In the genomic region with DNA sequence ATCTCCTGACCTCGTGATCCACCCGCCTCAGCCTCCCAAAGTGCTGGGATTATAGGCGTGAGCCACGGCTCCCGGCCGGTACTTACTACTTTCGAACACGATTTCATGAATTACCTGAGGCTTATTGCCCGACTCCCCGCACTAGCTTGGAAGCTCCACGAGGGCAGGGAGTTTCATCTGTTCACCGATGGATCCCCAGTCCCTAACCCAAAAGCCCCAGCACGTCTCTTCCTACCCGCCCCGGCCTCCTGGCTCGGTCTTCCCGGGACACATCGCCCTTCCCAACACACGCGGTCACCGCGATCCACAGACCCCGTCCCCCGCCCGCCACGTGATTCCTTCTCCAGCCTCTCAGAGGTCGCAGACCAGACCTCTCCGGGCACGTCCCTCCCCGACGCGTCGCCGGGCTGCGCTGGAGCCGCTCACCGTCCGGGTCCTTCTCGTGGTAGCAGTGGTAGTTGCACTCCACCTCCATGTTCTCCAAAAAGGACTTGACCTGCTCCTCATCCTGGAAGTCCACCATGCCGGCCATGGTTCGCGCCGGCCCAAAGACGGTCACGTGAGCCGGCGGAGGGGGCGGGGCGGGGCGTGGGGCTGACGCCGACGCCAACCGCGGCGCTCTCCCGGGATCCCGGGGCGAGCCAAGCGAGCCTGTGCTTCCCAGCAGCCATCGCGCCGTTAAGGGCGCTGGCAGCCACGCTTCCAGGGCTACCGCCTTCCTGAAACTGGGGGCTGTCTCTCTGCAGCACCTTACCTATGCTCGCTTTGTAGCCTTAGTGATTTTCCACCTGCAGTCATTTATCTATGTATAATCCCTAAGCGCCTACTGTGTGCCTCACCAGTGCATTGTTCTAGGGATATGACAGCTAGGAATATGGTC, we compare ENCODE assay signal across 1 cellular context.
TF ChIP-seq lines count a peak whose summit lies in the region.

A gene (minus strand): TSS at position 553 of the 880 bp plus-strand sequence. CDS start 21 bp downstream, at position 532.

TF ChIP-seq in HCT116, 20 proteins besides CTCF, POLR2A, EP300 and RAD21:
- TF ChIP-seq ZFX (IDR thresholded peaks at IDR 0.05) (0 out of 2 replicates have a peak, but pooled peaks have one; percentile 26), SP1 (IDR thresholded peaks at IDR 0.05; ENCODE audit: low read depth) (no peak; the same call in 1 of the 2 replicates), SRF (IDR thresholded peaks at IDR 0.05; ENCODE audit: low read depth) (no peak), JUND (IDR thresholded peaks at IDR 0.05) (no peak), CBX3 (IDR thresholded peaks at IDR 0.05; ENCODE audit: low read depth) (peak; percentile 73; the same call in 1 of the 2 replicates), FOSL1 (IDR thresholded peaks at IDR 0.05; ENCODE audit: low read depth) (no peak), YY1 (IDR thresholded peaks at IDR 0.05; ENCODE audit: extremely low read depth, insufficient replicate concordance, low read depth, low read length) (peak; percentile 87), SIN3A (IDR thresholded peaks at IDR 0.05; ENCODE audit: low read depth) (peak; percentile 48; the same call in 1 of the 2 replicates), ELF1 (IDR thresholded peaks at IDR 0.05; ENCODE audit: borderline replicate concordance, low read depth) (no peak; the same call in 1 of the 2 replicates), EZH2 (IDR thresholded peaks at IDR 0.05) (no peak), CEBPB (IDR thresholded peaks at IDR 0.05; ENCODE audit: low read depth) (no peak), EGR1 (IDR thresholded peaks at IDR 0.05; ENCODE audit: low read depth) (peak; percentile 60), EZH2phosphoT487 (IDR thresholded peaks at IDR 0.05; ENCODE audit: borderline replicate concordance) (no peak), ZNF274 (IDR thresholded peaks at IDR 0.05; ENCODE audit: low read depth, low read length) (no peak), POLR2AphosphoS5 (IDR thresholded peaks at IDR 0.05; ENCODE audit: low read depth, low read length) (peak; percentile 89), TCF7L2 (IDR thresholded peaks at IDR 0.05; ENCODE audit: borderline replicate concordance, extremely low read depth, insufficient read depth, insufficient read length) (no peak)
- TF ChIP-seq, protein P1, sequence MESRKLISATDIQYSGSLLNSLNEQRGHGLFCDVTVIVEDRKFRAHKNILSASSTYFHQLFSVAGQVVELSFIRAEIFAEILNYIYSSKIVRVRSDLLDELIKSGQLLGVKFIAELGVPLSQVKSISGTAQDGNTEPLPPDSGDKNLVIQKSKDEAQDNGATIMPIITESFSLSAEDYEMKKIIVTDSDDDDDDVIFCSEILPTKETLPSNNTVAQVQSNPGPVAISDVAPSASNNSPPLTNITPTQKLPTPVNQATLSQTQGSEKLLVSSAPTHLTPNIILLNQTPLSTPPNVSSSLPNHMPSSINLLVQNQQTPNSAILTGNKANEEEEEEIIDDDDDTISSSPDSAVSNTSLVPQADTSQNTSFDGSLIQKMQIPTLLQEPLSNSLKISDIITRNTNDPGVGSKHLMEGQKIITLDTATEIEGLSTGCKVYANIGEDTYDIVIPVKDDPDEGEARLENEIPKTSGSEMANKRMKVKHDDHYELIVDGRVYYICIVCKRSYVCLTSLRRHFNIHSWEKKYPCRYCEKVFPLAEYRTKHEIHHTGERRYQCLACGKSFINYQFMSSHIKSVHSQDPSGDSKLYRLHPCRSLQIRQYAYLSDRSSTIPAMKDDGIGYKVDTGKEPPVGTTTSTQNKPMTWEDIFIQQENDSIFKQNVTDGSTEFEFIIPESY (IDR thresholded peaks at IDR 0.05; ENCODE audit: extremely low read depth, insufficient replicate concordance, low read length) = no peak
- TF ChIP-seq, protein P2, sequence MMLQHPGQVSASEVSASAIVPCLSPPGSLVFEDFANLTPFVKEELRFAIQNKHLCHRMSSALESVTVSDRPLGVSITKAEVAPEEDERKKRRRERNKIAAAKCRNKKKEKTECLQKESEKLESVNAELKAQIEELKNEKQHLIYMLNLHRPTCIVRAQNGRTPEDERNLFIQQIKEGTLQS (IDR thresholded peaks at IDR 0.05) = no peak
- TF ChIP-seq, protein P3, sequence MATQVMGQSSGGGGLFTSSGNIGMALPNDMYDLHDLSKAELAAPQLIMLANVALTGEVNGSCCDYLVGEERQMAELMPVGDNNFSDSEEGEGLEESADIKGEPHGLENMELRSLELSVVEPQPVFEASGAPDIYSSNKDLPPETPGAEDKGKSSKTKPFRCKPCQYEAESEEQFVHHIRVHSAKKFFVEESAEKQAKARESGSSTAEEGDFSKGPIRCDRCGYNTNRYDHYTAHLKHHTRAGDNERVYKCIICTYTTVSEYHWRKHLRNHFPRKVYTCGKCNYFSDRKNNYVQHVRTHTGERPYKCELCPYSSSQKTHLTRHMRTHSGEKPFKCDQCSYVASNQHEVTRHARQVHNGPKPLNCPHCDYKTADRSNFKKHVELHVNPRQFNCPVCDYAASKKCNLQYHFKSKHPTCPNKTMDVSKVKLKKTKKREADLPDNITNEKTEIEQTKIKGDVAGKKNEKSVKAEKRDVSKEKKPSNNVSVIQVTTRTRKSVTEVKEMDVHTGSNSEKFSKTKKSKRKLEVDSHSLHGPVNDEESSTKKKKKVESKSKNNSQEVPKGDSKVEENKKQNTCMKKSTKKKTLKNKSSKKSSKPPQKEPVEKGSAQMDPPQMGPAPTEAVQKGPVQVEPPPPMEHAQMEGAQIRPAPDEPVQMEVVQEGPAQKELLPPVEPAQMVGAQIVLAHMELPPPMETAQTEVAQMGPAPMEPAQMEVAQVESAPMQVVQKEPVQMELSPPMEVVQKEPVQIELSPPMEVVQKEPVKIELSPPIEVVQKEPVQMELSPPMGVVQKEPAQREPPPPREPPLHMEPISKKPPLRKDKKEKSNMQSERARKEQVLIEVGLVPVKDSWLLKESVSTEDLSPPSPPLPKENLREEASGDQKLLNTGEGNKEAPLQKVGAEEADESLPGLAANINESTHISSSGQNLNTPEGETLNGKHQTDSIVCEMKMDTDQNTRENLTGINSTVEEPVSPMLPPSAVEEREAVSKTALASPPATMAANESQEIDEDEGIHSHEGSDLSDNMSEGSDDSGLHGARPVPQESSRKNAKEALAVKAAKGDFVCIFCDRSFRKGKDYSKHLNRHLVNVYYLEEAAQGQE (IDR thresholded peaks at IDR 0.05; ENCODE audit: low read depth) = no peak
- TF ChIP-seq, protein P4, sequence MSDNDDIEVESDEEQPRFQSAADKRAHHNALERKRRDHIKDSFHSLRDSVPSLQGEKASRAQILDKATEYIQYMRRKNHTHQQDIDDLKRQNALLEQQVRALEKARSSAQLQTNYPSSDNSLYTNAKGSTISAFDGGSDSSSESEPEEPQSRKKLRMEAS (IDR thresholded peaks at IDR 0.05) = peak; percentile 99
TF ChIP-seq in HCT116: peak in this region for 7.
